8 cellular contexts compared by ENCODE assay signal in the genomic region with DNA sequence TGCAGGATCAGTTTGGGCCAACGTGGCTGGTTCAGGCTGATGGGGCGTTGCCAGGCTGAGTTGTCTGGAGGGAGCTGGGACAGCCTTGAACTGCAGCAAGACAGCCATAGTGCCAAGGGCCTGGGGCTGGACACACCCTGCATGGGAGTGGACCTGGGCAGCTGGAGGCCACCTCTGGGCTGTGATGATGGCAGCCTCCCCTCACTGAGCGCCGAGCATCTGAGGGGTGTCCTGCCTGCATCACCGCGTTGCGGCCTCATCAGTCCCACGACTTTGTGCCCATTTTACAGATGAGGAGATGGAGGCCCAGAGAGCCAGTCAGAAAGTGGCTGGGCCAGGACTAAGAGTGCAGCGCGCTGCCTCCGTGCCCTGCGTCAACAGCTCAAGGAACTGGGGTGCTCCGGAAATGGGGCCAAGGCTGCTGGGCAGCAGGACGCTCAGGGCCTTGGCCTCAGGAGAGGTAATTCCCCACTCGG. TPM values are rescaled to one million over a fixed set of nuclear protein-coding genes. Genes with fewer than 3 reads are reported as not detected.
DNase-seq lines count a peak whose midpoint lies in the region; ATAC-seq and TF ChIP-seq lines count a peak whose summit lies in the region.

No MANE protein-coding gene starts in this region.

- no peaks in the 10 kb centered on the region; the same call in 1 of the 2 replicates for H3K27me3 ChIP-seq in BE2C
- H3K27me3 ChIP-seq in effector memory CD4-positive, alpha-beta T cell (replicated peaks; ENCODE audit: control insufficient read depth, insufficient read depth, low read length, poor library complexity, severe bottlenecking): no peaks in the 10 kb centered on the region

- H3K9me3 ChIP-seq in BE2C: no peaks in the 10 kb centered on the region
- no peaks in the 10 kb centered on the region for H3K9me3 ChIP-seq in effector memory CD4-positive, alpha-beta T cell (ENCODE audit: control insufficient read depth, low read length)

- no peaks in the 10 kb centered on the region for H3K27me3 Mint-ChIP-seq in natural killer cell treated with Interleukin-12 subunit alpha and Interleukin-12 subunit beta and Interleukin-15 and Interleukin-18, amount 100 ng/mL, for 72 hours

- no peaks in the 10 kb centered on the region for H3K9me3 Mint-ChIP-seq in natural killer cell treated with Interleukin-12 subunit alpha and Interleukin-12 subunit beta and Interleukin-15 and Interleukin-18, amount 100 ng/mL, for 72 hours

- peaks cover 4% of the 10 kb centered on the region for H3K4me1 ChIP-seq in BE2C
- H3K4me1 ChIP-seq in effector memory CD4-positive, alpha-beta T cell (ENCODE audit: control insufficient read depth, insufficient read depth, low read length, poor library complexity, severe bottlenecking): peaks cover 16% of the 10 kb centered on the region

- no peak for DNase-seq in BE2C
- DNase-seq in NB4 (ENCODE audit: low read depth): no peak
- DNase-seq in effector memory CD4-positive, alpha-beta T cell: no peak
- DNase-seq in natural killer cell treated with Interleukin-12 subunit alpha and Interleukin-12 subunit beta and Interleukin-15 and Interleukin-18, amount 100 ng/mL, for 72 hours (ENCODE audit: low spot score): no peak
- DNase-seq in RKO (ENCODE audit: low spot score): no peak
- no peak for DNase-seq in NCI-H1092 (lab: John Stamatoyannopoulos, UW)
- DNase-seq in middle frontal gyrus (ENCODE audit: extremely low spot score, low spot score): no peak

- H3K27ac ChIP-seq in effector memory CD4-positive, alpha-beta T cell (ENCODE audit: insufficient read depth, low read length, poor library complexity, severe bottlenecking): peak overlapping the region; percentile 67

- no peaks in the 10 kb centered on the region for H3K36me3 Mint-ChIP-seq in natural killer cell treated with Interleukin-12 subunit alpha and Interleukin-12 subunit beta and Interleukin-15 and Interleukin-18, amount 100 ng/mL, for 72 hours

- H3K27ac Mint-ChIP-seq in natural killer cell treated with Interleukin-12 subunit alpha and Interleukin-12 subunit beta and Interleukin-15 and Interleukin-18, amount 100 ng/mL, for 72 hours: peak overlapping the region; percentile 85 to 91

- no peak for TF ChIP-seq POLR2A in NB4 (IDR thresholded peaks at IDR 0.05; ENCODE audit: extremely low read depth, insufficient read length)

- H3K4me3 Mint-ChIP-seq in natural killer cell treated with Interleukin-12 subunit alpha and Interleukin-12 subunit beta and Interleukin-15 and Interleukin-18, amount 100 ng/mL, for 72 hours: peak overlapping the region; percentile 96

- H3K36me3 ChIP-seq in BE2C: peaks cover 5% of the 10 kb centered on the region; the same call in 1 of the 2 replicates
- peaks cover under 1% of the 10 kb centered on the region for H3K36me3 ChIP-seq in effector memory CD4-positive, alpha-beta T cell (ENCODE audit: control insufficient read depth, insufficient read depth, low read length)

- peak overlapping the region; percentile 79 for H3K4me3 ChIP-seq in BE2C (ENCODE audit: low read depth, low read length)
- H3K4me3 ChIP-seq in NB4 (ENCODE audit: low read depth, low read length): peak overlapping the region; percentile 21
- H3K4me3 ChIP-seq in effector memory CD4-positive, alpha-beta T cell (ENCODE audit: insufficient read depth, low read depth, low read length, poor library complexity, severe bottlenecking): peak overlapping the region; percentile 91

- H3K4me1 Mint-ChIP-seq in natural killer cell treated with Interleukin-12 subunit alpha and Interleukin-12 subunit beta and Interleukin-15 and Interleukin-18, amount 100 ng/mL, for 72 hours (ENCODE audit: low read depth in 2 of 2): peaks cover 32 to 34% of the 10 kb centered on the region in 2 donors

- no peak for TF ChIP-seq CTCF in BE2C (IDR thresholded peaks at IDR 0.05; ENCODE audit: low read depth, low read length)
- no peak for TF ChIP-seq CTCF in NB4 (IDR thresholded peaks at IDR 0.05; ENCODE audit: low read depth, low read length)

- peak in 1 of 2 donors; percentile 3 for ATAC-seq in natural killer cell treated with Interleukin-12 subunit alpha and Interleukin-12 subunit beta and Interleukin-15 and Interleukin-18, amount 100 ng/mL, for 72 hours
- no peak for ATAC-seq in GM19324 (IDR thresholded peaks at IDR 0.05; ENCODE audit: low FRiP score, unreplicated experiment)

RNA-seq across cellular contexts. Expression of a gene that starts 0.6 kb away (rescaled TPM):
- 153 TPM for polyA plus RNA-seq in BE2C (2012; ENCODE audit: insufficient read depth, insufficient read length, low read depth)
- 100 to 1,000 TPM in 1 of 2 donors, 10 to 100 TPM in 1; 76.4 to 110 TPM for total RNA-seq in natural killer cell treated with Interleukin-12 subunit alpha and Interleukin-12 subunit beta and Interleukin-15 and Interleukin-18, amount 100 ng/mL, for 72 hours

RNA-seq across cellular contexts. Expression of a gene that starts 7.6 kb away (rescaled TPM):
- 83.2 TPM for polyA plus RNA-seq in BE2C (2012; ENCODE audit: insufficient read depth, insufficient read length, low read depth)
- total RNA-seq in natural killer cell treated with Interleukin-12 subunit alpha and Interleukin-12 subunit beta and Interleukin-15 and Interleukin-18, amount 100 ng/mL, for 72 hours: 10 to 100 TPM; 11.6 to 23.9 TPM

RNA-seq across cellular contexts. Expression of a gene that starts 36.2 kb away (rescaled TPM):
- polyA plus RNA-seq in BE2C (2012; ENCODE audit: insufficient read depth, insufficient read length, low read depth): 78.0 TPM
- total RNA-seq in natural killer cell treated with Interleukin-12 subunit alpha and Interleukin-12 subunit beta and Interleukin-15 and Interleukin-18, amount 100 ng/mL, for 72 hours: 10 to 100 TPM; 23.6 to 79.0 TPM

RNA-seq across cellular contexts. Expression of a gene that starts 40.2 kb away (rescaled TPM):
- 1.7 TPM for polyA plus RNA-seq in BE2C (2012; ENCODE audit: insufficient read depth, insufficient read length, low read depth)
- not detected for total RNA-seq in natural killer cell treated with Interleukin-12 subunit alpha and Interleukin-12 subunit beta and Interleukin-15 and Interleukin-18, amount 100 ng/mL, for 72 hours

Comparison
In these comparisons a context has a peak if more than half of its experiments do, and no peak if none do; other contexts are left out.
1. H3K4me3 ChIP-seq: peak in every context shown above with its lines; median percentile 91 in effector memory CD4-positive, alpha-beta T cell; 79 in BE2C; 21 in NB4.